ENCODE assay signal across 7 cellular contexts in the genomic region with DNA sequence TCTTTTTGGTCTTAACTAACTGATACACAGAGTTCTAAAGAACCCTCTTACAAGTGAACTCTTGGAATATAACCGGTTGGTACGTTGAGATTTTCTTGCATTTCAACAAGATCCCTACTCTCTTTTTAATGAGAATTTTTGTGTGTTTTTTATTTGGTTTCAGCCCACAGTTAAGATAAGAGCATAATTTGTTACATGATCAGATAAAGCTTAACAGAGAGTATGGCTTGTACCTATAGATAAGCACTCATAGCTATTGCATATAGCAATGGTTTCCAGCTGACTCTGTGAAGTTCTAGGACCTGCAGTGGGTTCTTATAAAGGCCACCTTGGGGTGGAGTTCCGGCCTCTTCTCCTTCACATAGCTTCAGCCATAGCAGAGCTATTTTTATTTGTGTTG.
"Had no signal": no experiment of that assay in that cellular context is flagged by ENCODE, and none has a peak within 500 bp of the region (broad histone marks: within the 10 kb centered on the region; RNA-seq: fewer than 3 reads in every experiment).

No MANE protein-coding gene starts in this region.

- FAIRE-seq: HepG2, HTR-8/SVneo had no signal

- H3K4me1 Mint-ChIP-seq: IgD-negative memory B cell had no signal

- H3K9me3 Mint-ChIP-seq: IgD-negative memory B cell had no signal

- H3K27ac Mint-ChIP-seq: IgD-negative memory B cell had no signal

- H3K4me3 Mint-ChIP-seq: IgD-negative memory B cell had no signal

- ATAC-seq: HepG2 had no signal

- DNase-seq: IMR-90, KBM-7, KG1 had no signal

- H3K27ac ChIP-seq: HL-60 had no signal
